In the genomic region with DNA sequence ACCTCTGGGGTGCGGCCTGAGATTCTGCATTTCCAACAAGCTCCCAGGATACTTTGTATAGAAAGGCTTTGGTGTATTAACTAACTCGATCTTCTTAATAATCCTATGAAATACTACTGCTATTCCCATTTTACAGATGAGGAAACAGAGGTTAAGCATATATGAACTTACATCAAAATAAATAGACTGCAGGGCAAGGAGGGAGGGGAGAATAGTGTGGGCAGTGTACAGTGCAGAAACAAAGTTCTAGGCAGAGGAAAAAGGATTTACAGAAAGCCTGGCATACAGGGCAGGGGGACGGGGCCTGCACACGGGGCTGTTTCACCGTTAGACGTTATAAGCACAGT, we compare ENCODE assay signal across 8 cellular contexts. TPM values are rescaled to one million over a fixed set of nuclear protein-coding genes. Genes with fewer than 3 reads are reported as not detected.
DNase-seq lines count a peak whose midpoint lies in the region; ATAC-seq and TF ChIP-seq lines count a peak whose summit lies in the region.
"Had no signal": no experiment of that assay in that cellular context is flagged by ENCODE, and none has a peak within 500 bp of the region (broad histone marks: within the 10 kb centered on the region; RNA-seq: fewer than 3 reads in every experiment).

No MANE protein-coding gene starts in this region.

- H3K27me3 Mint-ChIP-seq in T-helper 17 cell, result no peaks in the 10 kb centered on the region
- H3K27me3 Mint-ChIP-seq in glutamatergic neuron (ENCODE audit: unreplicated experiment), result peaks cover 8% of the 10 kb centered on the region
- H3K27me3 Mint-ChIP-seq in stimulated activated memory B cell treated with anti-CD40 and anti-IgM and Interleukin-4, amounts not matched to agents 10 μg/mL and 1 μg/mL and 100 μg/mL, for 72 hours, result no peaks in the 10 kb centered on the region

- peaks cover 1% of the 10 kb centered on the region for H3K9me3 Mint-ChIP-seq in glutamatergic neuron (ENCODE audit: unreplicated experiment)
- no peaks in the 10 kb centered on the region for H3K9me3 Mint-ChIP-seq in stimulated activated memory B cell treated with anti-CD40 and anti-IgM and Interleukin-4, amounts not matched to agents 10 μg/mL and 1 μg/mL and 100 μg/mL, for 72 hours

- H3K9me3 ChIP-seq in T-helper 17 cell (ENCODE audit: control insufficient read depth, low read length, poor library complexity, severe bottlenecking), result no peaks in the 10 kb centered on the region

- H3K36me3 Mint-ChIP-seq in T-helper 17 cell (ENCODE audit: low read depth) (peaks cover 2% of the 10 kb centered on the region), glutamatergic neuron (ENCODE audit: unreplicated experiment) (no peaks in the 10 kb centered on the region)
- H3K36me3 Mint-ChIP-seq in stimulated activated memory B cell treated with anti-CD40 and anti-IgM and Interleukin-4, amounts not matched to agents 10 μg/mL and 1 μg/mL and 100 μg/mL, for 72 hours, result no peaks in the 10 kb centered on the region

- DNase-seq in T-helper 17 cell (no peak), glutamatergic neuron (no peak), NCI-H69 (lab: John Stamatoyannopoulos, UW) (no peak), cerebellar nuclear complex (lab: John Stamatoyannopoulos, UW) (no peak)
- no peak for DNase-seq in effector CD8-positive, alpha-beta T cell (lab: John Stamatoyannopoulos, UW)
- DNase-seq: stimulated activated CD4-positive, alpha-beta T cell treated with anti-CD3 and anti-CD28 coated beads, Interleukin-4, amount 100 ng/mL, for 4 hours had no signal

- no peak for TF ChIP-seq CTCF in GM12875 (IDR thresholded peaks at IDR 0.05; ENCODE audit: borderline replicate concordance, insufficient read depth, low read depth, low read length)
- no peak for TF ChIP-seq CTCF in glutamatergic neuron (IDR thresholded peaks at IDR 0.05; ENCODE audit: partially characterized antibody, unreplicated experiment)

- H3K4me3 ChIP-seq in GM12875 (ENCODE audit: low read depth, low read length), result peak overlapping the region; percentile 85

- H3K27ac Mint-ChIP-seq in T-helper 17 cell (peak overlapping the region; percentile 94), glutamatergic neuron (ENCODE audit: unreplicated experiment) (no peak overlapping the region)
- peak overlapping the region; percentile 94 for H3K27ac Mint-ChIP-seq in stimulated activated memory B cell treated with anti-CD40 and anti-IgM and Interleukin-4, amounts not matched to agents 10 μg/mL and 1 μg/mL and 100 μg/mL, for 72 hours

- H3K4me3 Mint-ChIP-seq in T-helper 17 cell (peak overlapping the region; percentile 90), glutamatergic neuron (ENCODE audit: unreplicated experiment) (peak overlapping the region; percentile 53)
- H3K4me3 Mint-ChIP-seq in stimulated activated memory B cell treated with anti-CD40 and anti-IgM and Interleukin-4, amounts not matched to agents 10 μg/mL and 1 μg/mL and 100 μg/mL, for 72 hours, result peak overlapping the region; percentile 41

- ATAC-seq in T-helper 17 cell, result no peak
- ATAC-seq in stimulated activated memory B cell treated with anti-CD40 and anti-IgM and Interleukin-4, amounts not matched to agents 10 μg/mL and 1 μg/mL and 100 μg/mL, for 72 hours, result no peak

- H3K4me1 Mint-ChIP-seq in T-helper 17 cell, result peaks cover 27% of the 10 kb centered on the region
- peaks cover 2% of the 10 kb centered on the region for H3K4me1 Mint-ChIP-seq in glutamatergic neuron (ENCODE audit: low read depth, unreplicated experiment)
- H3K4me1 Mint-ChIP-seq in stimulated activated memory B cell treated with anti-CD40 and anti-IgM and Interleukin-4, amounts not matched to agents 10 μg/mL and 1 μg/mL and 100 μg/mL, for 72 hours, result peaks cover 51% of the 10 kb centered on the region

RNA-seq across cellular contexts. Expression of a gene that starts 19.0 kb away (rescaled TPM):
- total RNA-seq in T-helper 17 cell (1 to 10 TPM; 6.1 to 6.3 TPM), glutamatergic neuron (ENCODE audit: unreplicated experiment) (0.76 TPM)
